In the genomic region with DNA sequence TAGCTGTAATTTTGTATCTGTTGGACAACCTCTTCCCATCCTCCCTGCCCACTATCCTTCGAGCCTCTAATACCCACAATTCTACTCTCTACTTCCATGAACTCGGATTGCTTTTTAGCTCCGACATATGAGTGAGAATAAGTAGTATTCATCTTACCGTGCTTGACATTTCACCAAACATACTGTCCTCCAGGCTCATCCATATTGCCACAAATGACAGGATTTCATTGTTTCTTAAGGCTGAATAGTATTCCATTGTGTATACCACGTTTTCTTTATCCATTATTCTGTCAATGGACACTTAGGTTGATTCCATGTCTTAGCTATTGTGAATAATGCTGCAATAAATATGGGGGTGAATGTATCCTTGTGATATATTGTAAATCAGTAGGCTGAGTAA, we compare ENCODE assay signal across 36 cellular contexts.
"Had no signal": no experiment of that assay in that cellular context is flagged by ENCODE, and none has a peak within 500 bp of the region (broad histone marks: within the 10 kb centered on the region; RNA-seq: fewer than 3 reads in every experiment).

No MANE protein-coding gene starts in this region.

- DNase-seq: Karpas-422, Kasumi-1, MG63, MM.1S, MV-4-11, NCI-H1048, NCI-H1092, NCI-H1092 treated with DMSO at 0.1 percent for 48 hours, NCI-H1105, NCI-H1105 treated with DMSO at 0.1 percent for 48 hours, NCI-H1417, NCI-H1417 treated with DMSO at 0.1 percent for 48 hours, NCI-H1436, NCI-H1436 treated with DMSO at 0.1 percent for 48 hours, NCI-H146, NCI-H1694, NCI-H1694 treated with DMSO at 0.1 percent for 48 hours, NCI-H187, NCI-H187 treated with DMSO at 0.1 percent for 48 hours, NCI-H1930, NCI-H2029, NCI-H2029 treated with DMSO at 0.1 percent for 48 hours, NCI-H2081, NCI-H2081 treated with DMSO at 0.1 percent for 48 hours, NCI-H2107, NCI-H2171, NCI-H2171 treated with DMSO at 0.1 percent for 48 hours, NCI-H2227 treated with DMSO at 0.1 percent for 48 hours, NCI-H226, NCI-H345, NCI-H446, NCI-H446 treated with DMSO at 0.1 percent for 48 hours, NCI-H510A, NCI-H510A treated with DMSO at 0.1 percent for 48 hours, NCI-H524, NCI-H524 treated with DMSO at 0.1 percent for 48 hours had no signal

- H3K4me3 ChIP-seq: MG63 had no signal

- H3K36me3 ChIP-seq: MG63 had no signal

- H3K27me3 ChIP-seq: MG63 had no signal

- H3K9me3 ChIP-seq: MG63 had no signal
